Comparison of ENCODE assay signal across 24 cellular contexts in genomic region chr1:171753182-171753581, GRCh38.
"Had no signal": no experiment of that assay in that cellular context is flagged by ENCODE, and none has a peak within 500 bp of the region (broad histone marks: within the 10 kb centered on the region; RNA-seq: fewer than 3 reads in every experiment).

No MANE protein-coding gene starts in this region.

- H3K4me3 ChIP-seq: gastroesophageal sphincter, heart left ventricle, hepatocyte, left lung, prostate gland, right atrium auricular region, smooth muscle cell, suprapubic skin, uterus had no signal

- H3K9me3 ChIP-seq: gastroesophageal sphincter, heart left ventricle, left lung, prostate gland, right atrium auricular region, suprapubic skin, uterus had no signal

- H3K4me1 ChIP-seq: left lung, prostate gland, right atrium auricular region, uterus had no signal

- H3K36me3 ChIP-seq: gastroesophageal sphincter, heart left ventricle, left lung, prostate gland, right atrium auricular region, suprapubic skin, uterus had no signal

- DNase-seq: cortex of kidney; effector memory CD8-positive, alpha-beta T cell; heart left ventricle; left cardiac atrium; left lung; mammary epithelial cell; naive thymus-derived CD8-positive, alpha-beta T cell; nephron progenitor cell; nucleus accumbens; stimulated activated CD4-positive, alpha-beta T cell treated with anti-CD3 and anti-CD28 coated beads, Interleukin-12 subunit alpha, Interleukin-12 subunit beta, amount 100 ng/mL, for 4 hours; stimulated activated CD4-positive, alpha-beta T cell treated with anti-CD3 and anti-CD28 coated beads, Interleukin-1b, Interleukin-23, amount 100 ng/mL, for 48 hours; stimulated activated CD4-positive, alpha-beta T cell treated with anti-CD3 and anti-CD28 coated beads, Interleukin-4, amount 100 ng/mL, for 1 hour; stimulated activated CD8-positive, alpha-beta memory T cell treated with anti-CD3 and anti-CD28 coated beads, Interleukin-4, amount 100 ng/mL, for 48 hours; stimulated activated naive CD4-positive, alpha-beta T cell; stimulated activated naive CD8-positive, alpha-beta T cell treated with anti-CD3 and anti-CD28 coated beads, Interleukin-15, amount 100 ng/mL, for 72 hours; trophoblast cell; uterus had no signal

- H3K27ac ChIP-seq: heart left ventricle, hepatocyte, prostate gland, right atrium auricular region, uterus had no signal

- H3K27me3 ChIP-seq: gastroesophageal sphincter, heart left ventricle, hepatocyte, left lung, right atrium auricular region, suprapubic skin, uterus had no signal

- ATAC-seq: effector memory CD8-positive, alpha-beta T cell; gastroesophageal sphincter; heart left ventricle; left cardiac atrium; left lung; naive thymus-derived CD8-positive, alpha-beta T cell; sciatic nerve; stimulated activated naive CD8-positive, alpha-beta T cell treated with anti-CD3 and anti-CD28 coated beads, Interleukin-15, amount 100 ng/mL, for 72 hours had no signal
